Comparison of ENCODE assay signal across 8 cellular contexts in the genomic region with DNA sequence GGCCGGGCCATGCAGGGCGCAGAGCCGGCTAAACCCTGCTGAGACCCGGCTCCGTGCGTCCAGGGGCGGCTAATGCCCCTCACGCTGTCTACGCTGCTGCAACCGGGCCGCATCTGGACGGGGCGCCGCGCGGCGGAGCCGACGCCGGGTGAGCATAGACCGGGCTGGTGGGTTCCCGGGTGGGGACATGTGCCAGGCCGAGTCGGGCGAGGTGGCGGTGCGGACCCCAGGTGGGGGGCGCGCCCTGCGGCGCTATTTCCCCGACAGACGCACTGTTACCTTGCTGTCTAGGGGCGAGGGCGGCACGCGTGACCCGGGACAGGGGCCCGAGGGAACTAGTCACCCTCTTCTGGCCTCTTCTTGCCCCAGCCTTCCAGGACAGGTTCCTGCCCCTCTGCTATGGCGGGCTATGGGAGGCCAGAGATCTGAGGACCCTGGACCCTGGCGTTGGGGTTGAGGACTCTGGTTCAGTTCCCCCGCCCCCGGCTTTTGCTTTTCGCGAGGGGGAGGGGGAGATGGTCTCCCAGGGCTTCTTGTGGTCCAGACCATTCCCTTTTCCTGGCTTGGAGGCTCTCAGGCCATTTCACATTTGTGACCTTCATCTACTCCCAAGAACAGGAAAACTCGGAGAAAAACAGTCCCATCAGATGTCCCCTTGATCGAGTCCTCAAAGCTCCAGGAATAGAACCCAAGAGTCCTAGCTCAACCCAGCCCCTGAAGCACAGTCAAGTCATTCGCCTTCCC. TPM values are rescaled to one million over a fixed set of nuclear protein-coding genes. Genes with fewer than 3 reads are reported as not detected.
DNase-seq lines count a peak whose midpoint lies in the region; ATAC-seq lines count a peak whose summit lies in the region.

No MANE protein-coding gene starts in this region.

- H3K23ac ChIP-seq in neuronal stem cell (ENCODE audit: low read depth, low read length, poor library complexity) = peak overlapping the region; percentile 52

- no peak overlapping the region for H3K4ac ChIP-seq in neuronal stem cell (ENCODE audit: low read length)

- H2BK120ac ChIP-seq in neuronal stem cell (ENCODE audit: low read depth, low read length) = no peak overlapping the region

- H4K91ac ChIP-seq in neuronal stem cell (ENCODE audit: low read depth, low read length, poor library complexity) = no peak overlapping the region

- no peaks in the 10 kb centered on the region for H3K4me1 ChIP-seq in esophagus (ENCODE audit: control insufficient read depth in 2 of 2, insufficient read depth in 2 of 2, low read length in 1 of 2)
- peaks cover 4 to 9% of the 10 kb centered on the region in 2 donors for H3K4me1 ChIP-seq in neuronal stem cell (ENCODE audit: control insufficient read depth in 2 of 2, insufficient read depth in 1 of 2, low read depth in 1 of 2, low read length in 2 of 2)

- H3K79me1 ChIP-seq in neuronal stem cell (ENCODE audit: low read depth, low read length) = no peaks in the 10 kb centered on the region

- no peak overlapping the region for H2BK5ac ChIP-seq in neuronal stem cell (ENCODE audit: low read length)

- no peak overlapping the region for H2BK15ac ChIP-seq in neuronal stem cell (ENCODE audit: low read length)

- in situ Hi-C loops in SK-MEL-5 (cut with HindIII; ENCODE audit: low pct_unique_long_range_greater_than_20kb, low sequenced_read_pairs) = no loop called here

- peak overlapping the region; percentile 15 for H2AK5ac ChIP-seq in neuronal stem cell (ENCODE audit: low read depth, low read length)

- H3K4me3 ChIP-seq in esophagus (ENCODE audit: low read depth in 1 of 2, low read length in 2 of 2) (peak overlapping the region; percentile 82 to 88), neuronal stem cell (ENCODE audit: low read length in 2 of 2) (peak overlapping the region; percentile 85 to 87)

- H4K8ac ChIP-seq in neuronal stem cell (ENCODE audit: low read depth, low read length) = no peak overlapping the region

- ATAC-seq in GM18502 (IDR thresholded peaks at IDR 0.05; ENCODE audit: poor library complexity, unreplicated experiment) (peak; percentile 50), HG02840 (IDR thresholded peaks at IDR 0.05; ENCODE audit: low FRiP score, unreplicated experiment) (peak; percentile 26)

- H3K36me3 ChIP-seq in esophagus (ENCODE audit: control insufficient read depth in 2 of 2, insufficient read depth in 2 of 2, low read length in 1 of 2) (peaks cover 7 to 27% of the 10 kb centered on the region in 2 donors), neuronal stem cell (replicated peaks in 1 of 2; ENCODE audit: control insufficient read depth in 2 of 2, insufficient read depth in 2 of 2, low read length in 2 of 2) (peaks cover 12 to 44% of the 10 kb centered on the region in 2 donors)

- H2AFZ ChIP-seq in neuronal stem cell (ENCODE audit: low read length) = peak overlapping the region; percentile 97

- no peaks in the 10 kb centered on the region for H3K27me3 ChIP-seq in esophagus (ENCODE audit: control insufficient read depth in 1 of 2, insufficient read depth in 2 of 2, low read length in 2 of 2)
- peaks cover 0 to 7% (median 2%) of the 10 kb centered on the region in 3 experiments for H3K27me3 ChIP-seq in neuronal stem cell (ENCODE audit: control insufficient read depth in 3 of 3, insufficient read depth in 3 of 3, low read depth in 1 of 3, low read length in 3 of 3)

- peak overlapping the region; percentile 73 for H3K9ac ChIP-seq in neuronal stem cell (ENCODE audit: low read depth, low read length, poor library complexity)

- peak overlapping the region; percentile 62 for H3K18ac ChIP-seq in neuronal stem cell (ENCODE audit: low read length)

- H3K14ac ChIP-seq in neuronal stem cell (ENCODE audit: low read length) = no peak overlapping the region

- DNase-seq in SK-MEL-5 (ENCODE audit: low read depth, low spot score) (peak; percentile 9), neuronal stem cell (ENCODE audit: low spot score) (no peak), OCI-M2 (lab: John Stamatoyannopoulos, UW; ENCODE audit: unreplicated experiment) (no peak), LoVo (ENCODE audit: low spot score) (no peak)
- no peak for DNase-seq in stimulated activated CD4-positive, alpha-beta T cell treated with anti-CD3 and anti-CD28 coated beads, Interleukin-4, amount 100 ng/mL, for 1 hour

- peak overlapping the region; percentile 97 for H3K4me2 ChIP-seq in neuronal stem cell (ENCODE audit: insufficient read depth, low read length, poor library complexity, severe bottlenecking)

- H3K27ac ChIP-seq in esophagus (ENCODE audit: low read depth in 2 of 2, low read length in 1 of 2) (peak overlapping the region; percentile 97 to 98), neuronal stem cell (replicated peaks; ENCODE audit: low read length) (no peak overlapping the region)

- H3K9me3 ChIP-seq in esophagus (ENCODE audit: control insufficient read depth in 2 of 2, insufficient read depth in 1 of 2, low read depth in 1 of 2, low read length in 1 of 2) (no peaks in the 10 kb centered on the region), neuronal stem cell (replicated peaks in 1 of 2; ENCODE audit: control insufficient read depth in 2 of 2, insufficient read depth in 1 of 2, low read depth in 1 of 2, low read length in 2 of 2) (no peaks in the 10 kb centered on the region)

- no peak overlapping the region for H2BK12ac ChIP-seq in neuronal stem cell (ENCODE audit: low read length)

- 1% methylated on average over 36 to 48 of the region's 48 CpGs for WGBS in esophagus, 2 donors
- WGBS in neuronal stem cell (ENCODE audit: extremely low coverage in 2 of 2, insufficient read length in 2 of 2, insufficient replicate concordance in 1 of 2), 2 donors = no CpG with 5 or more reads among the region's 48 CpGs

RNA-seq across cellular contexts. Expression of gene SLC27A4, which starts 0.5 kb away (rescaled TPM):
- total RNA-seq in SK-MEL-5 (2014; rRNA removed; shearing (Covaris generic)) = 31.1 and 35.4 TPM in 2 replicates
- 64.0 and 69.7 TPM in 2 replicates for polyA plus RNA-seq in SK-MEL-5 (2015; cell fraction: cytosol; rRNA removed)
- 34.1 and 42.2 TPM in 2 replicates for polyA plus RNA-seq in SK-MEL-5 (2015; cell fraction: nucleus; rRNA removed)
- 10 to 100 TPM; 65.2 to 69.2 TPM for polyA plus RNA-seq in esophagus
- polyA plus RNA-seq in neuronal stem cell (2013, experiment 1 of 2) = 6.1 TPM
- polyA plus RNA-seq in neuronal stem cell (2013, experiment 2 of 2) = 5.4 TPM

RNA-seq across cellular contexts. Expression of gene COQ4, which starts 18.2 kb away (rescaled TPM):
- total RNA-seq in SK-MEL-5 (2014; rRNA removed; shearing (Covaris generic)) = 31.5 and 38.6 TPM in 2 replicates
- polyA plus RNA-seq in SK-MEL-5 (2015; cell fraction: cytosol; rRNA removed) = 45.2 and 50.8 TPM in 2 replicates
- polyA plus RNA-seq in SK-MEL-5 (2015; cell fraction: nucleus; rRNA removed) = 127 and 129 TPM in 2 replicates
- 10 to 100 TPM; 63.2 to 73.6 TPM for polyA plus RNA-seq in esophagus
- 39.1 TPM for polyA plus RNA-seq in neuronal stem cell (2013, experiment 1 of 2)
- polyA plus RNA-seq in neuronal stem cell (2013, experiment 2 of 2) = 39.2 TPM

RNA-seq across cellular contexts. Expression of gene TRUB2, which starts 18.6 kb away (rescaled TPM):
- 51.6 and 64.4 TPM in 2 replicates for total RNA-seq in SK-MEL-5 (2014; rRNA removed; shearing (Covaris generic))
- 28.6 and 29.5 TPM in 2 replicates for polyA plus RNA-seq in SK-MEL-5 (2015; cell fraction: cytosol; rRNA removed)
- 16.9 and 37.4 TPM in 2 replicates for polyA plus RNA-seq in SK-MEL-5 (2015; cell fraction: nucleus; rRNA removed)
- 10 to 100 TPM; 12.5 to 18.8 TPM for polyA plus RNA-seq in esophagus
- polyA plus RNA-seq in neuronal stem cell (2013, experiment 1 of 2) = 14.5 TPM
- polyA plus RNA-seq in neuronal stem cell (2013, experiment 2 of 2) = 14.5 TPM

RNA-seq across cellular contexts. Expression of gene URM1, which starts 30.3 kb away (rescaled TPM):
- 86.1 and 90.1 TPM in 2 replicates for total RNA-seq in SK-MEL-5 (2014; rRNA removed; shearing (Covaris generic))
- 98.8 and 107 TPM in 2 replicates for polyA plus RNA-seq in SK-MEL-5 (2015; cell fraction: cytosol; rRNA removed)
- polyA plus RNA-seq in SK-MEL-5 (2015; cell fraction: nucleus; rRNA removed) = 95.8 and 98.5 TPM in 2 replicates
- 10 to 100 TPM; 18.7 to 42.2 TPM for polyA plus RNA-seq in esophagus
- 28.4 TPM for polyA plus RNA-seq in neuronal stem cell (2013, experiment 1 of 2)
- polyA plus RNA-seq in neuronal stem cell (2013, experiment 2 of 2) = 24.9 TPM
